Comparison of ENCODE assay signal across 39 cellular contexts in the genomic region with DNA sequence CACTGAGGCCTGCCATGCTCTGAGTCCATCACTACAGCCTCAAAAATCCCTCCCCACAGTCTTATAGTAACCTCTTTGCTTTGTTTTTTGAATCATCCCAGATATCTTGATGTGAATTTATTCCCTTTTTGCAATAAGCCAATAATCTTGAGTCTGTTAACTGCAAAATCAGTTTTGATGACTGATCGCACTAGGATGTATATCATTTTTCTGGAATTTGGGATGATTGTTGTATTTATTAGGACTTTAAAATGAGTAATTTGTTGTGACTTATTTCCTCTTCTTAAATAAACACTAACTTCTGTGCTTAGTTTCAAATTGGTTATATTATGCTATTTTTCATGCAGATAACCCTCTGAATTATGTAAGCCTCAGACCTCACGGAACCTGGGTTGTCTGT. TPM values are rescaled to one million over a fixed set of nuclear protein-coding genes. Genes with fewer than 3 reads are reported as not detected.
"Had no signal": no experiment of that assay in that cellular context is flagged by ENCODE, and none has a peak within 500 bp of the region (broad histone marks: within the 10 kb centered on the region; RNA-seq: fewer than 3 reads in every experiment).

No MANE protein-coding gene starts in this region.

- H3K27me3 ChIP-seq: adrenal gland, cardiac muscle cell had no signal

- DNase-seq: activated B cell treated with CpG ODN at 0.5 μM for 24 hours; activated CD4-positive, alpha-beta memory T cell treated with anti-CD3 and anti-CD28 coated beads for 36 hours; activated CD4-positive, alpha-beta T cell treated with anti-CD3 and anti-CD28 coated beads for 48 hours; activated CD4-positive, alpha-beta T cell treated with anti-CD3 and anti-CD28 coated beads, Interleukin-2, amount 50 U/mL, for 1 hour; activated CD4-positive, alpha-beta T cell treated with anti-CD3 and anti-CD28 coated beads, Interleukin-2, amount 50 U/mL, for 4 hours; activated CD4-positive, CD25-positive, alpha-beta regulatory T cell treated with anti-CD3 and anti-CD28 coated beads, Interleukin-2, amount 50 U/mL, for 72 hours; activated CD8-positive, alpha-beta memory T cell treated with anti-CD3 and anti-CD28 coated beads, Interleukin-2, amount 50 U/mL, for 4 hours; activated CD8-positive, alpha-beta T cell treated with anti-CD3 and anti-CD28 coated beads for 36 hours; activated effector memory CD4-positive, alpha-beta T cell treated with anti-CD3 and anti-CD28 coated beads, Interleukin-2, amount 50 U/mL, for 16 hours; activated gamma-delta T cell treated with Interleukin-2 at 50 U/mL for 16 hours; activated naive CD4-positive, alpha-beta T cell; activated naive CD4-positive, alpha-beta T cell treated with anti-CD3 and anti-CD28 coated beads for 36 hours; activated naive CD4-positive, alpha-beta T cell treated with anti-CD3 and anti-CD28 coated beads, Interleukin-2, amount 50 U/mL, for 16 hours; activated naive CD8-positive, alpha-beta T cell treated with anti-CD3 and anti-CD28 coated beads for 36 hours; activated T-cell treated with anti-CD3 and anti-CD28 coated beads for 4 hours; activated T-cell treated with anti-CD3 and anti-CD28 coated beads, Interleukin-2, amount 50 U/mL, for 1 hour; activated T-cell treated with anti-CD3 and anti-CD28 coated beads, Interleukin-2, amount 50 U/mL, for 4 hours; activated T-cell treated with anti-CD3 and anti-CD28 coated beads, Interleukin-2, amount 50 U/mL, for 72 hours; adrenal gland; amniotic stem cell; aorta; caudate nucleus; cerebellar nuclear complex; T-helper 1 cell; T-helper 2 cell; T-helper 9 cell had no signal

- H3K4me3 Mint-ChIP-seq: activated B cell treated with CpG ODN at 0.5 μM for 24 hours; activated CD4-positive, alpha-beta memory T cell treated with anti-CD3 and anti-CD28 coated beads for 36 hours; activated CD8-positive, alpha-beta T cell treated with anti-CD3 and anti-CD28 coated beads for 36 hours; activated naive CD4-positive, alpha-beta T cell treated with anti-CD3 and anti-CD28 coated beads for 36 hours; activated naive CD8-positive, alpha-beta T cell treated with anti-CD3 and anti-CD28 coated beads for 36 hours; activated T-cell treated with anti-CD3 and anti-CD28 coated beads, Interleukin-2, amount 50 U/mL, for 4 hours; activated T-cell treated with anti-CD3 and anti-CD28 coated beads, Interleukin-2, amount 50 U/mL, for 72 hours; activated T-helper 1 cell treated with anti-CD3 and anti-CD28 coated beads, Interleukin-12 subunit alpha, Interleukin-12 subunit beta, Interleukin-2, Interleukin-4 antibody, amounts not matched to agents 30 ng/mL and 10 ng/mL and 1 ng/mL, durations not matched to agents 14 hours and 24 hours and 36 hours; activated T-helper 17 cell treated with anti-CD3 and anti-CD28 coated beads, Interleukin-2, amount 50 U/mL, for 72 hours; brain; central memory CD8-positive, alpha-beta T cell; T-helper 1 cell treated with Interleukin-12 subunit alpha and Interleukin-12 subunit beta and Interleukin-4 antibody, amounts not matched to agents 30 μg/mL and 1 μg/mL, for 36 hours; T-helper 2 cell treated with Interferon-gamma antibody and Interleukin-4, amounts not matched to agents 5 μg/mL and 100 μg/mL, for 36 hours had no signal

- H3K27ac ChIP-seq: adrenal gland, cardiac muscle cell, VCaP had no signal

- H3K4me1 Mint-ChIP-seq: activated B cell treated with CpG ODN at 0.5 μM for 24 hours; activated naive CD8-positive, alpha-beta T cell treated with anti-CD3 and anti-CD28 coated beads for 36 hours; activated T-helper 17 cell treated with anti-CD3 and anti-CD28 coated beads, Interleukin-2, amount 50 U/mL, for 72 hours; brain; central memory CD8-positive, alpha-beta T cell had no signal

- H3K27ac Mint-ChIP-seq: activated B cell treated with CpG ODN at 0.5 μM for 24 hours; activated CD4-positive, alpha-beta memory T cell treated with anti-CD3 and anti-CD28 coated beads for 36 hours; activated CD8-positive, alpha-beta T cell treated with anti-CD3 and anti-CD28 coated beads for 36 hours; activated naive CD4-positive, alpha-beta T cell treated with anti-CD3 and anti-CD28 coated beads for 36 hours; activated naive CD4-positive, alpha-beta T cell treated with anti-CD3 and anti-CD28 coated beads, Interleukin-2, amount 50 U/mL, for 72 hours; activated naive CD8-positive, alpha-beta T cell treated with anti-CD3 and anti-CD28 coated beads for 36 hours; activated T-cell treated with anti-CD3 and anti-CD28 coated beads, Interleukin-2, amount 50 U/mL, for 72 hours; activated T-helper 1 cell treated with anti-CD3 and anti-CD28 coated beads, Interleukin-12 subunit alpha, Interleukin-12 subunit beta, Interleukin-2, Interleukin-4 antibody, amounts not matched to agents 30 ng/mL and 10 ng/mL and 1 ng/mL, durations not matched to agents 14 hours and 24 hours and 36 hours; activated T-helper 17 cell treated with anti-CD3 and anti-CD28 coated beads, Interleukin-2, amount 50 U/mL, for 72 hours; brain; T-helper 1 cell treated with Interleukin-12 subunit alpha and Interleukin-12 subunit beta and Interleukin-4 antibody, amounts not matched to agents 30 μg/mL and 1 μg/mL, for 36 hours; T-helper 2 cell treated with Interferon-gamma antibody and Interleukin-4, amounts not matched to agents 5 μg/mL and 100 μg/mL, for 36 hours had no signal

- FAIRE-seq: bronchial epithelial cell, TTC549 had no signal

- H3K4me1 ChIP-seq: adrenal gland had no signal

- H3K36me3 Mint-ChIP-seq: activated CD4-positive, alpha-beta memory T cell treated with anti-CD3 and anti-CD28 coated beads for 36 hours; activated naive CD4-positive, alpha-beta T cell treated with anti-CD3 and anti-CD28 coated beads, Interleukin-2, amount 50 U/mL, for 72 hours; activated naive CD8-positive, alpha-beta T cell treated with anti-CD3 and anti-CD28 coated beads for 36 hours; brain had no signal

- ATAC-seq: activated CD8-positive, alpha-beta T cell treated with anti-CD3 and anti-CD28 coated beads for 36 hours; activated naive CD4-positive, alpha-beta T cell treated with anti-CD3 and anti-CD28 coated beads, Interleukin-2, amount 50 U/mL, for 72 hours; activated T-cell treated with anti-CD3 and anti-CD28 coated beads, Interleukin-2, amount 50 U/mL, for 4 hours; activated T-cell treated with anti-CD3 and anti-CD28 coated beads, Interleukin-2, amount 50 U/mL, for 72 hours; activated T-helper 17 cell treated with anti-CD3 and anti-CD28 coated beads, Interleukin-2, amount 50 U/mL, for 72 hours had no signal

- H3K9me3 Mint-ChIP-seq: activated B cell treated with CpG ODN at 0.5 μM for 24 hours; activated CD4-positive, alpha-beta memory T cell treated with anti-CD3 and anti-CD28 coated beads for 36 hours; activated CD8-positive, alpha-beta T cell treated with anti-CD3 and anti-CD28 coated beads for 36 hours; activated naive CD4-positive, alpha-beta T cell treated with anti-CD3 and anti-CD28 coated beads for 36 hours; activated naive CD4-positive, alpha-beta T cell treated with anti-CD3 and anti-CD28 coated beads, Interleukin-2, amount 50 U/mL, for 72 hours; activated naive CD8-positive, alpha-beta T cell treated with anti-CD3 and anti-CD28 coated beads for 36 hours; activated T-cell treated with anti-CD3 and anti-CD28 coated beads, Interleukin-2, amount 50 U/mL, for 4 hours; activated T-cell treated with anti-CD3 and anti-CD28 coated beads, Interleukin-2, amount 50 U/mL, for 72 hours; activated T-helper 1 cell treated with anti-CD3 and anti-CD28 coated beads, Interleukin-12 subunit alpha, Interleukin-12 subunit beta, Interleukin-2, Interleukin-4 antibody, amounts not matched to agents 30 ng/mL and 10 ng/mL and 1 ng/mL, durations not matched to agents 14 hours and 24 hours and 36 hours; activated T-helper 17 cell treated with anti-CD3 and anti-CD28 coated beads, Interleukin-2, amount 50 U/mL, for 72 hours; brain; central memory CD8-positive, alpha-beta T cell; T-helper 1 cell treated with Interleukin-12 subunit alpha and Interleukin-12 subunit beta and Interleukin-4 antibody, amounts not matched to agents 30 μg/mL and 1 μg/mL, for 36 hours; T-helper 2 cell treated with Interferon-gamma antibody and Interleukin-4, amounts not matched to agents 5 μg/mL and 100 μg/mL, for 36 hours had no signal

- H3K4me3 ChIP-seq: adrenal gland, cardiac muscle cell had no signal

- H3K36me3 ChIP-seq: adrenal gland, cardiac muscle cell had no signal

RNA-seq across cellular contexts. Expression of a gene that starts 5.6 kb away (rescaled TPM):
- total RNA-seq: activated B cell treated with CpG ODN at 0.5 μM for 24 hours; activated CD4-positive, alpha-beta memory T cell treated with anti-CD3 and anti-CD28 coated beads for 36 hours; activated CD8-positive, alpha-beta memory T cell treated with anti-CD3 and anti-CD28 coated beads for 36 hours; activated CD8-positive, alpha-beta T cell treated with anti-CD3 and anti-CD28 coated beads for 36 hours; activated naive CD4-positive, alpha-beta T cell treated with anti-CD3 and anti-CD28 coated beads for 36 hours; activated naive CD4-positive, alpha-beta T cell treated with anti-CD3 and anti-CD28 coated beads, Interleukin-2, amount 50 U/mL, for 72 hours; activated naive CD8-positive, alpha-beta T cell treated with anti-CD3 and anti-CD28 coated beads for 36 hours; activated T-cell treated with anti-CD3 and anti-CD28 coated beads, Interleukin-2, amount 50 U/mL, for 4 hours; activated T-cell treated with anti-CD3 and anti-CD28 coated beads, Interleukin-2, amount 50 U/mL, for 72 hours; activated T-helper 1 cell treated with anti-CD3 and anti-CD28 coated beads, Interleukin-12 subunit alpha, Interleukin-12 subunit beta, Interleukin-2, Interleukin-4 antibody, amounts not matched to agents 30 ng/mL and 10 ng/mL and 1 ng/mL, durations not matched to agents 14 hours and 24 hours and 36 hours; activated T-helper 17 cell treated with anti-CD3 and anti-CD28 coated beads, Interleukin-2, amount 50 U/mL, for 72 hours; adrenal gland; aorta; bronchial epithelial cell; cardiac muscle cell; chondrocyte had no signal
- polyA plus RNA-seq: adrenal gland, aorta, cardiac muscle cell had no signal

RNA-seq across cellular contexts. Expression of a gene that starts 45.5 kb away (rescaled TPM):
- total RNA-seq: activated B cell treated with CpG ODN at 0.5 μM for 24 hours; activated T-helper 17 cell treated with anti-CD3 and anti-CD28 coated beads, Interleukin-2, amount 50 U/mL, for 72 hours had no signal
